ENCODE assay signal across 15 cellular contexts in genomic region chr5:150446103-150446502, GRCh38. TPM values are rescaled to one million over a fixed set of nuclear protein-coding genes. Genes with fewer than 3 reads are reported as not detected.
DNase-seq lines count a peak whose midpoint lies in the region; ATAC-seq and TF ChIP-seq lines count a peak whose summit lies in the region.
"Had no signal": no experiment of that assay in that cellular context is flagged by ENCODE, and none has a peak within 500 bp of the region (broad histone marks: within the 10 kb centered on the region; RNA-seq: fewer than 3 reads in every experiment).

No MANE protein-coding gene starts in this region.

- H3K4me3 Mint-ChIP-seq in CD4-positive, alpha-beta memory T cell = peak overlapping the region in 1 of 8 donors; percentile 52
- H3K4me3 Mint-ChIP-seq in HFFc6 (peak overlapping the region; percentile 13), natural killer cell (no peak overlapping the region)
- no peak overlapping the region for H3K4me3 Mint-ChIP-seq in activated naive CD8-positive, alpha-beta T cell treated with anti-CD3 and anti-CD28 coated beads, Interleukin-2, amount 10 ng/mL, durations not matched to agents 7 days and 5 days

- CTCF ChIA-PET in CD4-positive, alpha-beta memory T cell (lab: Charles Lee; ENCODE audit: partially characterized antibody) = interaction anchor here (1.2 to 1.6 kb wide), 3 partner anchors 10 to 12 kb away, joined by 3 to 4 read pairs (median 3); no protein-coding TSS in a partner anchor

- H3K4me1 ChIP-seq in CD4-positive, alpha-beta memory T cell (ENCODE audit: insufficient read depth, low read length) = peaks cover 28% of the 10 kb centered on the region

- H3K27ac ChIP-seq in CD4-positive, alpha-beta memory T cell (ENCODE audit: low read depth, low read length) = peak overlapping the region; percentile 27
- H3K27ac ChIP-seq: hepatocyte, stomach, vagina had no signal

- peaks cover 51% of the 10 kb centered on the region for H3K36me3 ChIP-seq in CD4-positive, alpha-beta memory T cell (ENCODE audit: insufficient read depth, low read length)

- intact Hi-C loops in CD4-positive, alpha-beta memory T cell (cut with micrococcal nuclease) = no loop called here
- intact Hi-C loops in natural killer cell (cut with micrococcal nuclease) (loop anchor here (10.0 kb wide), 1 partner anchor 1329 kb away; the partner anchor contains the start of gene G3BP1), left cardiac atrium (cut with DNase I) (no loop called here)

- H3K27me3 ChIP-seq in CD4-positive, alpha-beta memory T cell (ENCODE audit: insufficient read depth, low read length) = no peaks in the 10 kb centered on the region
- H3K27me3 ChIP-seq: hepatocyte, stomach, vagina had no signal

- H3K4me1 Mint-ChIP-seq in CD4-positive, alpha-beta memory T cell = peaks cover 19 to 53% (median 37%) of the 10 kb centered on the region in 4 donors
- H3K4me1 Mint-ChIP-seq in HFFc6 (ENCODE audit: low read depth) = peaks cover 44% of the 10 kb centered on the region
- H3K4me1 Mint-ChIP-seq in activated naive CD8-positive, alpha-beta T cell treated with anti-CD3 and anti-CD28 coated beads, Interleukin-2, amount 10 ng/mL, durations not matched to agents 7 days and 5 days = peaks cover 29% of the 10 kb centered on the region
- peaks cover 38 to 44% of the 10 kb centered on the region in 2 donors for H3K4me1 Mint-ChIP-seq in natural killer cell

- ATAC-seq in activated naive CD8-positive, alpha-beta T cell treated with anti-CD3 and anti-CD28 coated beads, Interleukin-2, amount 10 ng/mL, durations not matched to agents 7 days and 5 days (ENCODE audit: low read depth) = no peak
- ATAC-seq in natural killer cell = no peak
- ATAC-seq in left cardiac atrium = no peak
- ATAC-seq: sciatic nerve had no signal

- TF ChIP-seq CTCF in HFFc6 (IDR thresholded peaks at IDR 0.05) (no peak), natural killer cell (IDR thresholded peaks at IDR 0.05) (no peak)

- no peak overlapping the region for H3K4me3 ChIP-seq in CD4-positive, alpha-beta memory T cell (ENCODE audit: low read length in 2 of 2)
- H3K4me3 ChIP-seq: hepatocyte, stomach, vagina had no signal

- peaks cover 51 to 76% of the 10 kb centered on the region in 2 donors for H3K36me3 Mint-ChIP-seq in CD4-positive, alpha-beta memory T cell
- H3K36me3 Mint-ChIP-seq in HFFc6 (ENCODE audit: low read depth) (peaks cover 57% of the 10 kb centered on the region), natural killer cell (peaks cover 9% of the 10 kb centered on the region)
- H3K36me3 Mint-ChIP-seq in activated naive CD8-positive, alpha-beta T cell treated with anti-CD3 and anti-CD28 coated beads, Interleukin-2, amount 10 ng/mL, durations not matched to agents 7 days and 5 days = peaks cover 33% of the 10 kb centered on the region

- POLR2A ChIA-PET in CD4-positive, alpha-beta memory T cell (lab: Charles Lee; ENCODE audit: partially characterized antibody) = interaction anchor here (0.7 to 1.8 kb wide), 3 partner anchors 33 to 308 kb away, joined by 3 to 4 read pairs (median 3); partner anchors contain the start of gene CD74
- POLR2A ChIA-PET in activated naive CD8-positive, alpha-beta T cell treated with anti-CD3 and anti-CD28 coated beads, Interleukin-2, amount 10 ng/mL, durations not matched to agents 7 days and 5 days (lab: Charles Lee) = no interaction called here

- no peaks in the 10 kb centered on the region for H3K9me3 ChIP-seq in CD4-positive, alpha-beta memory T cell (ENCODE audit: control insufficient read depth in 1 of 2, low read length in 2 of 2)
- H3K9me3 ChIP-seq: stomach, vagina had no signal

- DNase-seq in CD4-positive, alpha-beta memory T cell = no peak
- DNase-seq in HFFc6 (no peak), natural killer cell (no peak), HT-29 (ENCODE audit: low spot score) (no peak), left cardiac atrium (no peak)
- DNase-seq in activated naive CD8-positive, alpha-beta T cell treated with anti-CD3 and anti-CD28 coated beads, Interleukin-2, amount 10 ng/mL, durations not matched to agents 7 days and 5 days = no peak
- DNase-seq in stimulated activated CD4-positive, alpha-beta T cell treated with anti-CD3 and anti-CD28 coated beads, Interleukin-2, amount 100 ng/mL, for 48 hours = no peak
- DNase-seq: cortex of kidney, NCI-H1930, NCI-H526, stomach, T-helper 9 cell had no signal

- peaks cover 0 to 4% (median 0%) of the 10 kb centered on the region in 8 donors for H3K9me3 Mint-ChIP-seq in CD4-positive, alpha-beta memory T cell
- H3K9me3 Mint-ChIP-seq in HFFc6 (no peaks in the 10 kb centered on the region), natural killer cell (no peaks in the 10 kb centered on the region)
- H3K9me3 Mint-ChIP-seq in activated naive CD8-positive, alpha-beta T cell treated with anti-CD3 and anti-CD28 coated beads, Interleukin-2, amount 10 ng/mL, durations not matched to agents 7 days and 5 days = no peaks in the 10 kb centered on the region

- H3K27ac Mint-ChIP-seq in CD4-positive, alpha-beta memory T cell = peak overlapping the region in 5 of 7 donors; percentile 42 to 100 (median 61)
- H3K27ac Mint-ChIP-seq in HFFc6 = peak overlapping the region; percentile 61
- peak overlapping the region; percentile 26 for H3K27ac Mint-ChIP-seq in activated naive CD8-positive, alpha-beta T cell treated with anti-CD3 and anti-CD28 coated beads, Interleukin-2, amount 10 ng/mL, durations not matched to agents 7 days and 5 days
- peak overlapping the region; percentile 58 to 92 for H3K27ac Mint-ChIP-seq in natural killer cell

- H3K27me3 Mint-ChIP-seq in CD4-positive, alpha-beta memory T cell = no peaks in the 10 kb centered on the region
- H3K27me3 Mint-ChIP-seq in HFFc6 (ENCODE audit: insufficient read depth) = peaks cover 9% of the 10 kb centered on the region
- no peaks in the 10 kb centered on the region for H3K27me3 Mint-ChIP-seq in activated naive CD8-positive, alpha-beta T cell treated with anti-CD3 and anti-CD28 coated beads, Interleukin-2, amount 10 ng/mL, durations not matched to agents 7 days and 5 days
- H3K27me3 Mint-ChIP-seq in natural killer cell (ENCODE audit: low read depth in 2 of 2) = no peaks in the 10 kb centered on the region

RNA-seq across cellular contexts. Expression of gene RPS14, which starts 3.4 kb away (rescaled TPM):
- total RNA-seq in CD4-positive, alpha-beta memory T cell = 1,000 to 10,000 TPM; 5,260 to 5,575 TPM
- polyA plus RNA-seq in CD4-positive, alpha-beta memory T cell = 1,000 to 10,000 TPM; 7,865 to 9,996 TPM
- total RNA-seq in HFFc6 (2021; fragmentation: NEBNext Ultra II Directional; extraction: Animal tissue kit (Norgen Biotek cat#: 25700)) = 1,000 to 10,000 TPM; 1,658 to 2,163 (median 1,911) TPM
- total RNA-seq in activated naive CD8-positive, alpha-beta T cell treated with anti-CD3 and anti-CD28 coated beads, Interleukin-2, amount 10 ng/mL, durations not matched to agents 7 days and 5 days = 1,000 to 10,000 TPM; 2,811 to 2,872 TPM
- total RNA-seq in natural killer cell (1,000 to 10,000 TPM; 1,744 to 2,278 (median 2,016) TPM), left cardiac atrium (1,000 to 10,000 TPM; 1,239 to 1,275 TPM)
- 1,946 and 1,965 TPM in 2 replicates for total RNA-seq in HT-29 (2014; rRNA removed; shearing (Covaris generic))

RNA-seq across cellular contexts. Expression of gene CD74, which starts 33.4 kb away (rescaled TPM):
- total RNA-seq in CD4-positive, alpha-beta memory T cell = 100 to 1,000 TPM; 178 to 181 TPM
- polyA plus RNA-seq in CD4-positive, alpha-beta memory T cell = 100 to 1,000 TPM; 295 to 703 TPM
- total RNA-seq in HFFc6 (2021; fragmentation: NEBNext Ultra II Directional; extraction: Animal tissue kit (Norgen Biotek cat#: 25700)) = under 1 TPM in 1 of 6 experiments, not detected in 5; 0.37 TPM
- total RNA-seq in activated naive CD8-positive, alpha-beta T cell treated with anti-CD3 and anti-CD28 coated beads, Interleukin-2, amount 10 ng/mL, durations not matched to agents 7 days and 5 days = 100 to 1,000 TPM; 341 to 350 TPM
- total RNA-seq in natural killer cell = 100 to 1,000 TPM; 550 to 913 (median 748) TPM
- total RNA-seq in HT-29 (2014; rRNA removed; shearing (Covaris generic)) = 9.8 and 12.7 TPM in 2 replicates
- 100 to 1,000 TPM; 255 to 433 TPM for total RNA-seq in left cardiac atrium

Comparison
In these comparisons a context has a peak if more than half of its experiments do, and no peak if none do; other contexts are left out.
1. RNA of gene CD74, which starts 33.4 kb away (total RNA-seq): 550 to 913 TPM in natural killer cell, 255 to 433 TPM in left cardiac atrium, 341 to 350 TPM in activated naive CD8-positive, alpha-beta T cell treated with anti-CD3 and anti-CD28 coated beads, Interleukin-2, amount 10 ng/mL, durations not matched to agents 7 days and 5 days and 178 to 181 TPM in CD4-positive, alpha-beta memory T cell; 9.8 to 12.7 TPM in HT-29 and 0.37 TPM in HFFc6; every median in the first group is over 10 times any median in the second.
2. Peak in every context shown above with its lines, with median percentiles within 50 percentile points of each other: H3K27ac Mint-ChIP-seq.